8 cellular contexts compared by ENCODE assay signal in genomic region chr1:11478571-11479374, GRCh38. TPM values are rescaled to one million over a fixed set of nuclear protein-coding genes. Genes with fewer than 3 reads are reported as not detected.
DNase-seq lines count a peak whose midpoint lies in the region; ATAC-seq, FAIRE-seq and TF ChIP-seq lines count a peak whose summit lies in the region.

Gene DISP3 (plus strand): TSS chr1:11479155. CDS start chr1:11500993, 21,838 bp downstream.

- intact Hi-C loops in Caco-2 (cut with micrococcal nuclease; ENCODE audit: unreplicated experiment): loop anchor here (5.0 kb wide), 1 partner anchor 164 kb away; no protein-coding TSS in a partner anchor

- BruUV-seq in Caco-2 (replicated peaks; lab: Mats Ljungman, UMichigan): no TSS peak

- peak; percentile 74 for ATAC-seq in GM21381 (IDR thresholded peaks at IDR 0.05; ENCODE audit: unreplicated experiment)
- peak; percentile 80 for ATAC-seq in RWPE2 (ENCODE audit: low read depth)
- no peak for ATAC-seq in thoracic aorta (ENCODE audit: insufficient number of reproducible peaks, low FRiP score, low read depth)

- H3K36me3 ChIP-seq in Caco-2 (ENCODE audit: control insufficient read depth, insufficient read depth, low read length) (no peaks in the 10 kb centered on the region), KMS-11 (ENCODE audit: insufficient read depth) (no peaks in the 10 kb centered on the region), RWPE2 (ENCODE audit: low read depth) (no peaks in the 10 kb centered on the region), thoracic aorta (no peaks in the 10 kb centered on the region)

- DNase-seq in Caco-2: peak; percentile 78 to 87
- peak; percentile 77 for DNase-seq in RWPE2 (ENCODE audit: low spot score)
- peak; percentile 57 for DNase-seq in activated gamma-delta T cell treated with Interleukin-2 at 50 U/mL for 16 hours
- DNase-seq in frontal cortex (ENCODE audit: low spot score in 2 of 2): peak; percentile 86 to 90
- peak; percentile 90 for DNase-seq in osteocyte (ENCODE audit: extremely low spot score, unreplicated experiment)
- DNase-seq in thoracic aorta (ENCODE audit: low spot score): no peak

- peaks cover 6% of the 10 kb centered on the region for H3K36me3 Mint-ChIP-seq in Caco-2 (ENCODE audit: insufficient read depth, unreplicated experiment)
- H3K36me3 Mint-ChIP-seq in osteocyte (ENCODE audit: unreplicated experiment): no peaks in the 10 kb centered on the region

- H3K9me3 ChIP-seq in Caco-2: no peaks in the 10 kb centered on the region
- H3K9me3 ChIP-seq in RWPE2 (ENCODE audit: severe bottlenecking): no peaks in the 10 kb centered on the region
- no peaks in the 10 kb centered on the region for H3K9me3 ChIP-seq in thoracic aorta

- no peak within 1 kb of the TSS for H3K27ac Mint-ChIP-seq in Caco-2 (ENCODE audit: unreplicated experiment)
- no peak within 1 kb of the TSS for H3K27ac Mint-ChIP-seq in osteocyte (ENCODE audit: unreplicated experiment)

- H3K4me2 ChIP-seq in KMS-11: peak within 1 kb of the TSS; percentile 71

- H3K27me3 Mint-ChIP-seq in Caco-2 (ENCODE audit: insufficient read depth, unreplicated experiment) (peaks cover 9% of the 10 kb centered on the region), osteocyte (ENCODE audit: unreplicated experiment) (peaks cover 26% of the 10 kb centered on the region)

- no peak for FAIRE-seq in frontal cortex (lab: Jason Lieb, UNC)

- H3K4me3 ChIP-seq in Caco-2 (ENCODE audit: low read depth, low read length) (peak within 1 kb of the TSS; percentile 88), KMS-11 (IDR thresholded peaks at IDR 0.05; ENCODE audit: insufficient read depth, low read depth, low read length) (no peak within 1 kb of the TSS), RWPE2 (ENCODE audit: severe bottlenecking) (peak within 1 kb of the TSS; percentile 33), thoracic aorta (peak within 1 kb of the TSS; percentile 60)

- H3K4me1 ChIP-seq in Caco-2 (no peaks in the 10 kb centered on the region), KMS-11 (ENCODE audit: low read depth, poor library complexity, severe bottlenecking) (no peaks in the 10 kb centered on the region), RWPE2 (ENCODE audit: insufficient read depth, poor library complexity, severe bottlenecking) (no peaks in the 10 kb centered on the region), thoracic aorta (ENCODE audit: control insufficient read depth in 1 of 2, low read depth in 2 of 2) (no peaks in the 10 kb centered on the region)

- CTCF ChIA-PET in Caco-2 (lab: Charles Lee): interaction anchor here (0.9 to 1.4 kb wide), 3 partner anchors 157 to 165 kb away, joined by 3 to 4 read pairs (median 4); no protein-coding TSS in a partner anchor

- H3K79me2 ChIP-seq in KMS-11 (ENCODE audit: insufficient read depth, low read depth): no peaks in the 10 kb centered on the region

- POLR2A ChIA-PET in Caco-2 (lab: Charles Lee): no interaction called here

- peak within 1 kb of the TSS; percentile 57 for H3K4me3 Mint-ChIP-seq in Caco-2 (ENCODE audit: unreplicated experiment)
- peak within 1 kb of the TSS; percentile 60 for H3K4me3 Mint-ChIP-seq in osteocyte (ENCODE audit: unreplicated experiment)

- H4K20me1 ChIP-seq in KMS-11 (ENCODE audit: insufficient read depth): no peaks in the 10 kb centered on the region

- H3K27me3 ChIP-seq in Caco-2 (replicated peaks; ENCODE audit: control insufficient read depth, insufficient read depth, low read length) (no peaks in the 10 kb centered on the region; the same call in 1 of the 2 replicates), KMS-11 (ENCODE audit: insufficient read depth, low read depth) (peaks cover 40% of the 10 kb centered on the region), RWPE2 (ENCODE audit: insufficient read depth, poor library complexity, severe bottlenecking) (peaks cover 23% of the 10 kb centered on the region), thoracic aorta (replicated peaks; ENCODE audit: insufficient read depth) (no peaks in the 10 kb centered on the region)

- TF ChIP-seq CTCF in Caco-2 (IDR thresholded peaks at IDR 0.05; ENCODE audit: insufficient read depth in 1 of 2, low read depth in 1 of 2, low read length in 1 of 2, severe bottlenecking in 1 of 2, unreplicated experiment in 1 of 2) (peak; percentile 67 to 81), KMS-11 (conservative IDR thresholded peaks at IDR 0.05; ENCODE audit: low read depth, low read length) (peak; percentile 65), RWPE2 (IDR thresholded peaks at IDR 0.05; ENCODE audit: poor library complexity, severe bottlenecking) (peak; percentile 87), osteocyte (IDR thresholded peaks at IDR 0.05) (peak; percentile 77), thoracic aorta (IDR thresholded peaks at IDR 0.05) (no peak)

- H3K4me1 Mint-ChIP-seq in Caco-2 (ENCODE audit: low read depth, unreplicated experiment): no peaks in the 10 kb centered on the region
- peaks cover 4% of the 10 kb centered on the region for H3K4me1 Mint-ChIP-seq in osteocyte (ENCODE audit: unreplicated experiment)

- peaks cover 9% of the 10 kb centered on the region for H3K9me3 Mint-ChIP-seq in Caco-2 (ENCODE audit: unreplicated experiment)
- no peaks in the 10 kb centered on the region for H3K9me3 Mint-ChIP-seq in osteocyte (ENCODE audit: unreplicated experiment)

- peak within 1 kb of the TSS; percentile 87 for H3K9ac ChIP-seq in KMS-11

- H3K27ac ChIP-seq in KMS-11: peak within 1 kb of the TSS; percentile 78
- H3K27ac ChIP-seq in RWPE2 (ENCODE audit: poor library complexity, severe bottlenecking): no peak within 1 kb of the TSS
- no peak within 1 kb of the TSS for H3K27ac ChIP-seq in thoracic aorta

- H2AFZ ChIP-seq in KMS-11 (ENCODE audit: low read depth): peak within 1 kb of the TSS; percentile 73

RNA-seq across cellular contexts. Expression of gene DISP3, which starts in this region (rescaled TPM):
- total RNA-seq in Caco-2 (2022) (0.56 and 1.1 TPM in 2 replicates), frontal cortex (12.2 TPM), osteocyte (0.21 and 0.43 TPM in 2 replicates), thoracic aorta (not detected)

Comparison
In these comparisons a context has a peak if more than half of its experiments do, and no peak if none do; other contexts are left out.
1. Peak in DNase-seq in osteocyte; RNA of the gene not detected or under 1 TPM.